Comparison of ENCODE assay signal across 25 cellular contexts in the genomic region with DNA sequence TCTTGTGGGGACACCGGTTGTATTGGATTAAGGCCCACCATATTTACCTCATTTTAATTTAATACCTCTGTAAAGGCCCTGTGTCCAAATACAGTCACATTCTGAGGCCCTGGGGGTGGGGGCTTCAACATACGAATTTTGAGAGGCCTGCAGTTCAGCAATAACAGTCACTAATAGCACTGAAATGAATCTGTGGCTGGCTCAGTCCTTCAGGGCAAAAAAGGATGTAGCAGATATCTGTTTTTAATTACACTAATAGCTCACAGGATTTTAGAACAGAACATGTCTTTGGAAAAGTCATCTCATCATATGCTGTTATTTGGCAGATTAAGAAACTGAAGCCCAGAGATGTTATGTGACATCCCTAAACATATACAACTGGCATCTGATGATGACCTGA.
"Had no signal": no experiment of that assay in that cellular context is flagged by ENCODE, and none has a peak within 500 bp of the region (broad histone marks: within the 10 kb centered on the region; RNA-seq: fewer than 3 reads in every experiment).

No MANE protein-coding gene starts in this region.

- H3K4me1 ChIP-seq: ascending aorta had no signal

- H3K27ac ChIP-seq: ascending aorta, body of pancreas, WERI-Rb-1 had no signal

- DNase-seq: activated CD4-positive, alpha-beta memory T cell treated with anti-CD3 and anti-CD28 coated beads, Interleukin-2, amount 10 ng/mL, durations not matched to agents 7 days and 5 days; activated CD4-positive, alpha-beta T cell treated with anti-CD3 and anti-CD28 coated beads for 36 hours; activated CD4-positive, alpha-beta T cell treated with anti-CD3 and anti-CD28 coated beads, Interleukin-2, amount 50 U/mL, for 1 hour; activated CD8-positive, alpha-beta memory T cell treated with anti-CD3 and anti-CD28 coated beads, Interleukin-2, amount 50 U/mL, for 4 hours; activated naive CD4-positive, alpha-beta T cell treated with anti-CD3 and anti-CD28 coated beads, Interleukin-2, amount 50 U/mL, for 16 hours; activated T-cell treated with anti-CD3 and anti-CD28 coated beads, Interleukin-2, amount 50 U/mL, for 72 hours; amniotic stem cell; central memory CD4-positive, alpha-beta T cell; MG63; MV-4-11; NCI-H1092 treated with DMSO at 0.1 percent for 48 hours; NCI-H1417 treated with DMSO at 0.1 percent for 48 hours; NCI-H1694; NCI-H2029; NCI-H2107; NCI-H2171 treated with DMSO at 0.1 percent for 48 hours; NCI-H345; NCI-H510A; NCI-H526 treated with DMSO at 0.1 percent for 48 hours; NCI-H82; SIG-M5; T-helper 1 cell; WERI-Rb-1 had no signal

- ATAC-seq: activated CD4-positive, alpha-beta T cell treated with anti-CD3 and anti-CD28 coated beads for 36 hours; activated T-cell treated with anti-CD3 and anti-CD28 coated beads, Interleukin-2, amount 50 U/mL, for 72 hours had no signal

- H3K36me3 ChIP-seq: ascending aorta, MG63, WERI-Rb-1 had no signal

- H3K27me3 ChIP-seq: ascending aorta, body of pancreas, MG63 had no signal

- H3K9me3 ChIP-seq: ascending aorta, body of pancreas had no signal

- H3K4me3 ChIP-seq: ascending aorta, body of pancreas, MG63 had no signal
